9 cellular contexts compared by ENCODE assay signal in genomic region chrX:97685753-97686152, GRCh38.
A peak's percentile ranks its signal among the peaks of the same experiment; 100 is the strongest.
DNase-seq lines count a peak whose midpoint lies in the region; ATAC-seq, FAIRE-seq and TF ChIP-seq lines count a peak whose summit lies in the region.
"Had no signal": no experiment of that assay in that cellular context is flagged by ENCODE, and none has a peak within 500 bp of the region (broad histone marks: within the 10 kb centered on the region; RNA-seq: fewer than 3 reads in every experiment).

No MANE protein-coding gene starts in this region.

- H4K20me1 ChIP-seq in OCI-LY1 (ENCODE audit: insufficient read depth, low read length), result no peaks in the 10 kb centered on the region

- H3K9ac ChIP-seq in OCI-LY1 (ENCODE audit: low read length), result no peak overlapping the region

- H3F3A ChIP-seq in OCI-LY1 (ENCODE audit: insufficient read depth, low read length), result no peaks in the 10 kb centered on the region

- H3K27me3 ChIP-seq in OCI-LY1 (ENCODE audit: insufficient read depth, low read length) (no peaks in the 10 kb centered on the region), small intestine (ENCODE audit: control insufficient read depth in 2 of 2, insufficient read depth in 2 of 2, low read length in 2 of 2) (no peaks in the 10 kb centered on the region)

- H3K27ac ChIP-seq in OCI-LY1 (ENCODE audit: low read depth, low read length, poor library complexity, severe bottlenecking) (no peak overlapping the region), small intestine (ENCODE audit: low read depth in 1 of 2, low read length in 1 of 2) (no peak overlapping the region)
- H3K27ac ChIP-seq: thoracic aorta had no signal

- H3K9me3 ChIP-seq in OCI-LY1 (ENCODE audit: low read length), result no peaks in the 10 kb centered on the region
- no peaks in the 10 kb centered on the region for H3K9me3 ChIP-seq in small intestine (ENCODE audit: control insufficient read depth, low read depth)
- H3K9me3 ChIP-seq: thoracic aorta had no signal

- FAIRE-seq in small intestine (lab: Jason Lieb, UNC), result no peak

- no peaks in the 10 kb centered on the region for H3K79me2 ChIP-seq in OCI-LY1 (ENCODE audit: insufficient read depth, low read length)

- peak; percentile 60 for ATAC-seq in HG03139 (IDR thresholded peaks at IDR 0.05; ENCODE audit: unreplicated experiment)

- 43 to 59% (median 43%) methylated on average over 4 of the region's 4 CpGs for WGBS in small intestine, 3 donors

- DNase-seq in AG08395 (ENCODE audit: low spot score), result peak; percentile 55
- DNase-seq in erythroblast (lab: John Stamatoyannopoulos, UW), result peak; percentile 4 to 32
- peak; percentile 26 for DNase-seq in small intestine
- no peak for DNase-seq in NCI-H774 (lab: John Stamatoyannopoulos, UW)
- DNase-seq in DMS153 treated with DMSO at 0.1 percent for 48 hours (lab: John Stamatoyannopoulos, UW; ENCODE audit: unreplicated experiment), result no peak

- H3K9me2 ChIP-seq in OCI-LY1 (ENCODE audit: low read depth, low read length), result no peaks in the 10 kb centered on the region

- no peak overlapping the region for H3K4me3 ChIP-seq in OCI-LY1 (ENCODE audit: low read depth, low read length, poor library complexity, severe bottlenecking)
- H3K4me3 ChIP-seq in small intestine (ENCODE audit: low read depth in 1 of 2, low read length in 2 of 2), result no peak overlapping the region
- H3K4me3 ChIP-seq: thoracic aorta had no signal

- H3K36me3 ChIP-seq in OCI-LY1 (ENCODE audit: insufficient read depth, low read length) (no peaks in the 10 kb centered on the region), small intestine (ENCODE audit: control insufficient read depth in 2 of 2, insufficient read depth in 2 of 2, low read length in 2 of 2) (no peaks in the 10 kb centered on the region)
- H3K36me3 ChIP-seq: thoracic aorta had no signal

- TF ChIP-seq CTCF in GM12872 (IDR thresholded peaks at IDR 0.05; ENCODE audit: insufficient read depth, low read depth, low read length) (peak; percentile 51; the same call in 2 of the 3 replicates), OCI-LY1 (IDR thresholded peaks at IDR 0.05; ENCODE audit: low read length) (peak; percentile 59)

- TF ChIP-seq POLR2A in erythroblast (IDR thresholded peaks at IDR 0.05; ENCODE audit: low read length), result no peak

- no peak overlapping the region for H3K4me2 ChIP-seq in OCI-LY1 (ENCODE audit: low read length)

- H2AFZ ChIP-seq in OCI-LY1 (ENCODE audit: low read length), result no peak overlapping the region

- H3K4me1 ChIP-seq in OCI-LY1 (ENCODE audit: insufficient read depth, low read length, severe bottlenecking), result no peaks in the 10 kb centered on the region
- no peaks in the 10 kb centered on the region for H3K4me1 ChIP-seq in small intestine (ENCODE audit: control insufficient read depth in 2 of 2, insufficient read depth in 1 of 2, low read depth in 1 of 2, low read length in 1 of 2)

Comparison
In these comparisons a context has a peak if more than half of its experiments do, and no peak if none do; other contexts are left out.
1. DNase-seq: peak in AG08395 (single experiment), erythroblast (2 of 2) and small intestine (single experiment); none in NCI-H774 (single experiment) and DMS153 treated with DMSO at 0.1 percent for 48 hours (single experiment).